ENCODE assay signal across 8 cellular contexts in genomic region chr5:147805030-147805454, GRCh38. TPM values are rescaled to one million over a fixed set of nuclear protein-coding genes. Genes with fewer than 3 reads are reported as not detected.
DNase-seq lines count a peak whose midpoint lies in the region; ATAC-seq and TF ChIP-seq lines count a peak whose summit lies in the region.

No MANE protein-coding gene starts in this region.

- H3K36me3 Mint-ChIP-seq in CD8-positive, alpha-beta T cell = no peaks in the 10 kb centered on the region
- no peaks in the 10 kb centered on the region for H3K36me3 Mint-ChIP-seq in stimulated activated memory B cell treated with anti-CD40 and anti-IgM and Interleukin-4, amounts not matched to agents 10 μg/mL and 1 μg/mL and 100 μg/mL, for 72 hours

- peak overlapping the region; percentile 33 for H3K27ac Mint-ChIP-seq in CD8-positive, alpha-beta T cell
- H3K27ac Mint-ChIP-seq in stimulated activated memory B cell treated with anti-CD40 and anti-IgM and Interleukin-4, amounts not matched to agents 10 μg/mL and 1 μg/mL and 100 μg/mL, for 72 hours = no peak overlapping the region

- DNase-seq in CD8-positive, alpha-beta T cell = peak in 5 of 7 experiments; percentile 11 to 63 (median 35)
- peak; percentile 18 to 32 for DNase-seq in activated CD4-positive, alpha-beta T cell treated with anti-CD3 and anti-CD28 coated beads, Interleukin-2, amount 50 U/mL, for 48 hours
- DNase-seq in cerebellum (ENCODE audit: low spot score) (no peak), DMS153 (lab: John Stamatoyannopoulos, UW) (no peak), NCI-H446 treated with DMSO at 0.1 percent for 48 hours (lab: John Stamatoyannopoulos, UW) (no peak)

- no peaks in the 10 kb centered on the region for H3K9me3 ChIP-seq in CD8-positive, alpha-beta T cell (ENCODE audit: low read length)

- ATAC-seq in CD8-positive, alpha-beta T cell = peak; percentile 91
- peak; percentile 80 for ATAC-seq in GM19438 (IDR thresholded peaks at IDR 0.05; ENCODE audit: low read depth, unreplicated experiment)
- ATAC-seq in HG03442 (IDR thresholded peaks at IDR 0.05; ENCODE audit: unreplicated experiment) = peak; percentile 71
- peak; percentile 80 for ATAC-seq in stimulated activated memory B cell treated with anti-CD40 and anti-IgM and Interleukin-4, amounts not matched to agents 10 μg/mL and 1 μg/mL and 100 μg/mL, for 72 hours

- POLR2A ChIA-PET in CD8-positive, alpha-beta T cell (lab: Charles Lee) = interaction anchor here (0.8 to 1.8 kb wide), 2 partner anchors 22 to 23 kb away, joined by 4 to 6 read pairs; partner anchors contain the start of gene JAKMIP2

- peaks cover 5% of the 10 kb centered on the region for H3K4me1 ChIP-seq in CD8-positive, alpha-beta T cell (ENCODE audit: insufficient read depth, low read length)

- peaks cover 22% of the 10 kb centered on the region for H3K4me1 Mint-ChIP-seq in CD8-positive, alpha-beta T cell (ENCODE audit: low read depth)
- H3K4me1 Mint-ChIP-seq in stimulated activated memory B cell treated with anti-CD40 and anti-IgM and Interleukin-4, amounts not matched to agents 10 μg/mL and 1 μg/mL and 100 μg/mL, for 72 hours = no peaks in the 10 kb centered on the region

- H3K36me3 ChIP-seq in CD8-positive, alpha-beta T cell (ENCODE audit: insufficient read depth, low read length) = no peaks in the 10 kb centered on the region

- no peaks in the 10 kb centered on the region for H3K27me3 ChIP-seq in CD8-positive, alpha-beta T cell (ENCODE audit: insufficient read depth, low read length)

- no peak overlapping the region for H3K27ac ChIP-seq in CD8-positive, alpha-beta T cell (ENCODE audit: low read depth, low read length)

- no peak overlapping the region for H3K4me3 Mint-ChIP-seq in CD8-positive, alpha-beta T cell
- H3K4me3 Mint-ChIP-seq in stimulated activated memory B cell treated with anti-CD40 and anti-IgM and Interleukin-4, amounts not matched to agents 10 μg/mL and 1 μg/mL and 100 μg/mL, for 72 hours = no peak overlapping the region

- intact Hi-C loops in CD8-positive, alpha-beta T cell (cut with DNase I, micrococcal nuclease) = loop anchor here in 1 of 2 experiments (2.0 kb wide), 1 partner anchor 22 kb away; the partner anchor contains the start of gene JAKMIP2

- no peaks in the 10 kb centered on the region for H3K9me3 Mint-ChIP-seq in CD8-positive, alpha-beta T cell
- no peaks in the 10 kb centered on the region for H3K9me3 Mint-ChIP-seq in stimulated activated memory B cell treated with anti-CD40 and anti-IgM and Interleukin-4, amounts not matched to agents 10 μg/mL and 1 μg/mL and 100 μg/mL, for 72 hours

- H3K27me3 Mint-ChIP-seq in CD8-positive, alpha-beta T cell (ENCODE audit: low read depth) = peaks cover 3% of the 10 kb centered on the region
- H3K27me3 Mint-ChIP-seq in stimulated activated memory B cell treated with anti-CD40 and anti-IgM and Interleukin-4, amounts not matched to agents 10 μg/mL and 1 μg/mL and 100 μg/mL, for 72 hours = no peaks in the 10 kb centered on the region

- CTCF ChIA-PET in CD8-positive, alpha-beta T cell (lab: Charles Lee) = interaction anchor here (0.7 to 1.5 kb wide), 3 partner anchors 18 to 178 kb away, joined by 4 to 7 read pairs (median 4); no protein-coding TSS in a partner anchor

- TF ChIP-seq CTCF in CD8-positive, alpha-beta T cell (IDR thresholded peaks at IDR 0.05) = no peak

- H3K4me3 ChIP-seq in CD8-positive, alpha-beta T cell (ENCODE audit: low read depth, low read length) = no peak overlapping the region

RNA-seq across cellular contexts. Expression of gene JAKMIP2, which starts 22.5 kb away (rescaled TPM):
- total RNA-seq in CD8-positive, alpha-beta T cell = 1 to 10 TPM; 1.1 to 2.0 TPM
- total RNA-seq in cerebellum = 33.2 TPM

RNA-seq across cellular contexts. Expression of gene SPINK1, which starts 26.4 kb away (rescaled TPM):
- total RNA-seq in CD8-positive, alpha-beta T cell = not detected
- not detected for total RNA-seq in cerebellum

Comparison
In these comparisons a context has a peak if more than half of its experiments do, and no peak if none do; other contexts are left out.
1. DNase-seq: peak in CD8-positive, alpha-beta T cell (5 of 7) and activated CD4-positive, alpha-beta T cell treated with anti-CD3 and anti-CD28 coated beads, Interleukin-2, amount 50 U/mL, for 48 hours (2 of 2); none in cerebellum (single experiment), DMS153 (single experiment) and NCI-H446 treated with DMSO at 0.1 percent for 48 hours (single experiment).
2. RNA of gene JAKMIP2, which starts 22.5 kb away (total RNA-seq): 33.2 TPM in cerebellum (single experiment); 1.1 to 2.0 TPM in CD8-positive, alpha-beta T cell; every median in the first group is over 10 times any median in the second.
3. Peak in every context shown above with its lines, with median percentiles within 50 percentile points of each other: ATAC-seq.